ENCODE assay signal across 1 cellular context in genomic region chr6:47439348-47439668, GRCh38.
A peak's percentile ranks its signal among the peaks of the same experiment; 100 is the strongest.
TF ChIP-seq lines count a peak whose summit lies in the region.

No MANE protein-coding gene starts in this region.

TF ChIP-seq in GM12878, 131 proteins besides CTCF, POLR2A, EP300 and RAD21 (continued from another document):
- TF ChIP-seq, protein P1, sequence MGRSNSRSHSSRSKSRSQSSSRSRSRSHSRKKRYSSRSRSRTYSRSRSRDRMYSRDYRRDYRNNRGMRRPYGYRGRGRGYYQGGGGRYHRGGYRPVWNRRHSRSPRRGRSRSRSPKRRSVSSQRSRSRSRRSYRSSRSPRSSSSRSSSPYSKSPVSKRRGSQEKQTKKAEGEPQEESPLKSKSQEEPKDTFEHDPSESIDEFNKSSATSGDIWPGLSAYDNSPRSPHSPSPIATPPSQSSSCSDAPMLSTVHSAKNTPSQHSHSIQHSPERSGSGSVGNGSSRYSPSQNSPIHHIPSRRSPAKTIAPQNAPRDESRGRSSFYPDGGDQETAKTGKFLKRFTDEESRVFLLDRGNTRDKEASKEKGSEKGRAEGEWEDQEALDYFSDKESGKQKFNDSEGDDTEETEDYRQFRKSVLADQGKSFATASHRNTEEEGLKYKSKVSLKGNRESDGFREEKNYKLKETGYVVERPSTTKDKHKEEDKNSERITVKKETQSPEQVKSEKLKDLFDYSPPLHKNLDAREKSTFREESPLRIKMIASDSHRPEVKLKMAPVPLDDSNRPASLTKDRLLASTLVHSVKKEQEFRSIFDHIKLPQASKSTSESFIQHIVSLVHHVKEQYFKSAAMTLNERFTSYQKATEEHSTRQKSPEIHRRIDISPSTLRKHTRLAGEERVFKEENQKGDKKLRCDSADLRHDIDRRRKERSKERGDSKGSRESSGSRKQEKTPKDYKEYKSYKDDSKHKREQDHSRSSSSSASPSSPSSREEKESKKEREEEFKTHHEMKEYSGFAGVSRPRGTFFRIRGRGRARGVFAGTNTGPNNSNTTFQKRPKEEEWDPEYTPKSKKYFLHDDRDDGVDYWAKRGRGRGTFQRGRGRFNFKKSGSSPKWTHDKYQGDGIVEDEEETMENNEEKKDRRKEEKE (IDR thresholded peaks at IDR 0.05): no peak
- TF ChIP-seq MEF2B (IDR thresholded peaks at IDR 0.05; ENCODE audit: partially characterized antibody, poor library complexity, severe bottlenecking): peak; percentile 60
- no peak for TF ChIP-seq MXI1 (IDR thresholded peaks at IDR 0.05; ENCODE audit: low read depth, low read length)
- TF ChIP-seq ETV6 (conservative IDR thresholded peaks at IDR 0.05 in 1 of 2, IDR thresholded peaks at IDR 0.05 in 1 of 2; ENCODE audit: borderline replicate concordance in 1 of 2, low read depth in 1 of 2): no peak
- no peak for TF ChIP-seq MYB (IDR thresholded peaks at IDR 0.05; ENCODE audit: borderline replicate concordance, low read depth, low read length)
- TF ChIP-seq SMAD5 (IDR thresholded peaks at IDR 0.05; ENCODE audit: low read depth): no peak
- TF ChIP-seq TBL1XR1 (IDR thresholded peaks at IDR 0.05; ENCODE audit: low read depth, low read length): no peak
- TF ChIP-seq LARP7 (IDR thresholded peaks at IDR 0.05): no peak
- TF ChIP-seq BMI1 (IDR thresholded peaks at IDR 0.05; ENCODE audit: borderline replicate concordance): no peak
- TF ChIP-seq IKZF2 (IDR thresholded peaks at IDR 0.05): 0 out of 4 replicates have a peak, but pooled peaks of 1 of the 2 experiments have one; percentile 0
- no peak for TF ChIP-seq ZSCAN29 (IDR thresholded peaks at IDR 0.05)
- TF ChIP-seq WRNIP1 (IDR thresholded peaks at IDR 0.05; ENCODE audit: borderline replicate concordance, low read depth, low read length): no peak
- no peak for TF ChIP-seq PAX5 (IDR thresholded peaks at IDR 0.05; ENCODE audit: borderline replicate concordance, low read depth, low read length)
- no peak for TF ChIP-seq BACH1 (IDR thresholded peaks at IDR 0.05; ENCODE audit: borderline replicate concordance)
- TF ChIP-seq, protein P2, sequence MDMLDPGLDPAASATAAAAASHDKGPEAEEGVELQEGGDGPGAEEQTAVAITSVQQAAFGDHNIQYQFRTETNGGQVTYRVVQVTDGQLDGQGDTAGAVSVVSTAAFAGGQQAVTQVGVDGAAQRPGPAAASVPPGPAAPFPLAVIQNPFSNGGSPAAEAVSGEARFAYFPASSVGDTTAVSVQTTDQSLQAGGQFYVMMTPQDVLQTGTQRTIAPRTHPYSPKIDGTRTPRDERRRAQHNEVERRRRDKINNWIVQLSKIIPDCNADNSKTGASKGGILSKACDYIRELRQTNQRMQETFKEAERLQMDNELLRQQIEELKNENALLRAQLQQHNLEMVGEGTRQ (IDR thresholded peaks at IDR 0.05; ENCODE audit: borderline replicate concordance, low read depth, low read length): no peak
- no peak for TF ChIP-seq YY1 (IDR thresholded peaks at IDR 0.05; ENCODE audit: low read depth, low read length)
- TF ChIP-seq ZNF207 (IDR thresholded peaks at IDR 0.05; ENCODE audit: borderline replicate concordance): no peak
- peak; percentile 60; the same call in 1 of the 2 replicates for TF ChIP-seq FOXM1 (IDR thresholded peaks at IDR 0.05; ENCODE audit: low read depth, low read length)
